Comparison of ENCODE assay signal across 9 cellular contexts in genomic region chr12:31875609-31875964, GRCh38.
A peak's percentile ranks its signal among the peaks of the same experiment; 100 is the strongest.
DNase-seq lines count a peak whose midpoint lies in the region; ATAC-seq, FAIRE-seq and TF ChIP-seq lines count a peak whose summit lies in the region.
"Had no signal": no experiment of that assay in that cellular context is flagged by ENCODE, and none has a peak within 500 bp of the region (broad histone marks: within the 10 kb centered on the region; RNA-seq: fewer than 3 reads in every experiment).

No MANE protein-coding gene starts in this region.

- H4K20me1 ChIP-seq in HCT116 (ENCODE audit: insufficient read depth) (no peaks in the 10 kb centered on the region), GM12878 (ENCODE audit: control insufficient read depth, insufficient read depth) (no peaks in the 10 kb centered on the region)

- no peaks in the 10 kb centered on the region for H3K27me3 Mint-ChIP-seq in CD4-positive, CD25-positive, alpha-beta regulatory T cell
- no peaks in the 10 kb centered on the region for H3K27me3 Mint-ChIP-seq in natural killer cell (ENCODE audit: low read depth in 2 of 2)

- no peaks in the 10 kb centered on the region for H3K9me2 ChIP-seq in HCT116 (ENCODE audit: insufficient read depth)

- no peaks in the 10 kb centered on the region for H3K27me3 ChIP-seq in CD4-positive, CD25-positive, alpha-beta regulatory T cell (ENCODE audit: control insufficient read depth, insufficient read depth, low read length)
- H3K27me3 ChIP-seq in HCT116 (ENCODE audit: insufficient read depth, low read length) (no peaks in the 10 kb centered on the region), GM12878 (replicated peaks in 1 of 2; ENCODE audit: control insufficient read depth in 2 of 2, insufficient read depth in 2 of 2, low read length in 1 of 2) (no peaks in the 10 kb centered on the region)

- TF ChIP-seq EP300 in GM12878 (IDR thresholded peaks at IDR 0.05; ENCODE audit: borderline replicate concordance in 1 of 2, control insufficient read depth in 1 of 2, low read depth in 2 of 2, low read length in 2 of 2) = no peak

- TF ChIP-seq RAD21 in HCT116 (IDR thresholded peaks at IDR 0.05; ENCODE audit: low read depth) = no peak
- no peak for TF ChIP-seq RAD21 in GM12878 (IDR thresholded peaks at IDR 0.05; ENCODE audit: insufficient read depth, low read depth, low read length)

- H3K9ac ChIP-seq in HCT116 (ENCODE audit: low read length) (no peak overlapping the region), GM12878 (ENCODE audit: control insufficient read depth, insufficient read depth, low read length) (no peak overlapping the region)

- intact Hi-C loops in HCT116 (cut with micrococcal nuclease) (no loop called here), GM12878 (cut with micrococcal nuclease; ENCODE audit: unreplicated experiment) (no loop called here), natural killer cell (cut with micrococcal nuclease) (loop anchor here (5.0 kb wide), 1 partner anchor 43 kb away; no protein-coding TSS in a partner anchor)

- H2AFZ ChIP-seq in HCT116 (ENCODE audit: low read depth, low read length, poor library complexity, severe bottlenecking) (peak overlapping the region; percentile 76), GM12878 (ENCODE audit: control insufficient read depth, low read depth, low read length) (peak overlapping the region; percentile 92)

- no peaks in the 10 kb centered on the region for H3K36me3 ChIP-seq in CD4-positive, CD25-positive, alpha-beta regulatory T cell (ENCODE audit: control insufficient read depth, insufficient read depth, low read length)
- H3K36me3 ChIP-seq in HCT116 (ENCODE audit: control insufficient read depth in 1 of 2, insufficient read depth in 2 of 2, low read length in 2 of 2) (no peaks in the 10 kb centered on the region), GM12878 (ENCODE audit: control insufficient read depth in 2 of 2, insufficient read depth in 2 of 2, low read length in 1 of 2) (no peaks in the 10 kb centered on the region)

- H3K4me3 Mint-ChIP-seq in CD4-positive, CD25-positive, alpha-beta regulatory T cell = peak overlapping the region in 3 of 4 donors; percentile 72 to 80 (median 80)
- H3K4me3 Mint-ChIP-seq in natural killer cell = no peak overlapping the region

- peaks cover 0 to 8% (median 2%) of the 10 kb centered on the region in 7 donors for H3K9me3 Mint-ChIP-seq in CD4-positive, CD25-positive, alpha-beta regulatory T cell
- no peaks in the 10 kb centered on the region for H3K9me3 Mint-ChIP-seq in natural killer cell

- BruUV-seq in HCT116 (replicated peaks; lab: Mats Ljungman, UMichigan) = no TSS peak
- BruUV-seq in GM12878 (replicated peaks; lab: Mats Ljungman, UMichigan) = no TSS peak

- H3K36me3 Mint-ChIP-seq in CD4-positive, CD25-positive, alpha-beta regulatory T cell = peaks cover 4% of the 10 kb centered on the region
- H3K36me3 Mint-ChIP-seq in natural killer cell = no peaks in the 10 kb centered on the region

- POLR2A ChIA-PET in HCT116 (lab: Charles Lee) (no interaction called here), GM12878 (lab: Charles Lee) (no interaction called here)

- RAD21 ChIA-PET in HCT116 (lab: Charles Lee; ENCODE audit: low non-redundant PET in 1 of 2, low total read pairs in 2 of 2, uncharacterized antibody in 2 of 2, unreplicated experiment in 2 of 2) = no interaction called here
- RAD21 ChIA-PET in GM12878 (lab: Charles Lee; ENCODE audit: unreplicated experiment) = interaction anchor here (1.0 to 1.3 kb wide), 2 partner anchors 62 to 64 kb away, joined by 5 to 6 read pairs; no protein-coding TSS in a partner anchor

- WGBS in GM12878 (ENCODE audit: insufficient coverage, insufficient replicate concordance, low lambda C conversion rate, missing lambda C conversion rate) = 79% methylated on average over 8 of the region's 8 CpGs

- no peaks in the 10 kb centered on the region for H3K9me3 ChIP-seq in CD4-positive, CD25-positive, alpha-beta regulatory T cell (ENCODE audit: control insufficient read depth in 2 of 2, low read length in 2 of 2)
- H3K9me3 ChIP-seq in HCT116 (ENCODE audit: control insufficient read depth in 1 of 2, insufficient read depth in 1 of 2, low read depth in 1 of 2, low read length in 2 of 2) (no peaks in the 10 kb centered on the region), GM12878 (replicated peaks; ENCODE audit: control insufficient read depth, insufficient read depth, low read length) (no peaks in the 10 kb centered on the region; the same call in 1 of the 3 replicates)

- H3K4me3 ChIP-seq in CD4-positive, CD25-positive, alpha-beta regulatory T cell (ENCODE audit: low read depth, low read length) = peak overlapping the region; percentile 55
- H3K4me3 ChIP-seq in HCT116 (replicated peaks in 1 of 2; ENCODE audit: low read depth in 1 of 2, low read length in 2 of 2) (no peak overlapping the region), GM12878 (no peak overlapping the region)

- H3K27ac ChIP-seq in CD4-positive, CD25-positive, alpha-beta regulatory T cell (ENCODE audit: insufficient read depth, low read length, poor library complexity, severe bottlenecking) = peak overlapping the region; percentile 82
- H3K27ac ChIP-seq in HCT116 (ENCODE audit: low read depth, low read length) = no peak overlapping the region
- peak overlapping the region; percentile 76 for H3K27ac ChIP-seq in GM12878 (ENCODE audit: control insufficient read depth, insufficient read depth)

- TF ChIP-seq CTCF in HCT116 (IDR thresholded peaks at IDR 0.05 in 2 of 3, conservative IDR thresholded peaks at IDR 0.05 in 1 of 3; ENCODE audit: borderline replicate concordance in 1 of 3, insufficient read depth in 1 of 3, low read depth in 2 of 3, low read length in 2 of 3) (no peak), GM12878 (IDR thresholded peaks at IDR 0.05 in 2 of 3, conservative IDR thresholded peaks at IDR 0.05 in 1 of 3; ENCODE audit: control insufficient read depth in 2 of 3, extremely low read depth in 1 of 3, insufficient read depth in 1 of 3, low read depth in 3 of 3, low read length in 3 of 3) (no peak), natural killer cell (IDR thresholded peaks at IDR 0.05) (no peak)

- DNase-seq in CD4-positive, CD25-positive, alpha-beta regulatory T cell = no peak
- DNase-seq in HCT116 (ENCODE audit: low read depth, low spot score) (no peak), GM12878 (ENCODE audit: low read depth, low spot score) (no peak), natural killer cell (no peak), Kasumi-1 (lab: John Stamatoyannopoulos, UW) (no peak), COLO668 (lab: John Stamatoyannopoulos, UW; ENCODE audit: unreplicated experiment) (no peak)
- DNase-seq: NCI-H2107, small intestine had no signal

- ATAC-seq in CD4-positive, CD25-positive, alpha-beta regulatory T cell (ENCODE audit: low read depth in 2 of 2) = no peak
- ATAC-seq in HCT116 = no peak
- no peak for ATAC-seq in GM12878
- ATAC-seq in natural killer cell = no peak
- ATAC-seq in HG03378 (IDR thresholded peaks at IDR 0.05; ENCODE audit: unreplicated experiment) = no peak

- no peak for FAIRE-seq in GM12878 (lab: Jason Lieb, UNC)
- FAIRE-seq: small intestine had no signal

- H3K79me2 ChIP-seq in HCT116 (ENCODE audit: insufficient read depth, low read length) (no peaks in the 10 kb centered on the region), GM12878 (ENCODE audit: control insufficient read depth, insufficient read depth, low read length) (no peaks in the 10 kb centered on the region)

- TF ChIP-seq POLR2A in HCT116 (IDR thresholded peaks at IDR 0.05; ENCODE audit: borderline replicate concordance, extremely low read depth, insufficient read depth, insufficient read length) = no peak
- TF ChIP-seq POLR2A in GM12878 (IDR thresholded peaks at IDR 0.05; ENCODE audit: low read depth, low read length) = no peak

- H3K4me2 ChIP-seq in HCT116 (ENCODE audit: low read length) = no peak overlapping the region
- peak overlapping the region; percentile 34 for H3K4me2 ChIP-seq in GM12878 (ENCODE audit: control insufficient read depth, insufficient read depth)

- H3K4me1 Mint-ChIP-seq in CD4-positive, CD25-positive, alpha-beta regulatory T cell = peaks cover 19 to 57% (median 46%) of the 10 kb centered on the region in 4 donors
- peaks cover 45 to 49% of the 10 kb centered on the region in 2 donors for H3K4me1 Mint-ChIP-seq in natural killer cell

- in situ Hi-C loops in GM12878 (cut with MboI) = no loop called here

- SMC1A ChIA-PET in GM12878 (lab: Charles Lee; ENCODE audit: uncharacterized antibody, unreplicated experiment) = interaction anchor here (0.6 to 1.5 kb wide), 4 partner anchors 25 to 245 kb away, joined by 3 to 4 read pairs (median 4); no protein-coding TSS in a partner anchor

- peaks cover 17% of the 10 kb centered on the region for H3K4me1 ChIP-seq in CD4-positive, CD25-positive, alpha-beta regulatory T cell (ENCODE audit: control insufficient read depth, insufficient read depth, low read length, poor library complexity, severe bottlenecking)
- H3K4me1 ChIP-seq in HCT116 (ENCODE audit: control insufficient read depth in 1 of 2, insufficient read depth in 2 of 2, low read length in 2 of 2) = peaks cover 0 to 5% of the 10 kb centered on the region in 2 experiments; a peak in 2 of 4 replicates
- peaks cover 10% of the 10 kb centered on the region for H3K4me1 ChIP-seq in GM12878 (ENCODE audit: control insufficient read depth, insufficient read depth, low read length)

- H3K27ac Mint-ChIP-seq in CD4-positive, CD25-positive, alpha-beta regulatory T cell = peak overlapping the region; percentile 97 to 99 (median 97)
- H3K27ac Mint-ChIP-seq in natural killer cell = peak overlapping the region; percentile 91 to 96

- CTCF ChIA-PET in HCT116 (lab: Charles Lee) = no interaction called here
- CTCF ChIA-PET in GM12878 (lab: Yijun Ruan, JAX) = no interaction called here

TF ChIP-seq in HCT116, 20 proteins besides CTCF, POLR2A, EP300 and RAD21 (continues in another document):
- TF ChIP-seq FOSL1 (IDR thresholded peaks at IDR 0.05; ENCODE audit: low read depth) = no peak
- TF ChIP-seq ATF3 (IDR thresholded peaks at IDR 0.05) = no peak

TF ChIP-seq in GM12878, 131 proteins besides CTCF, POLR2A, EP300 and RAD21:
- TF ChIP-seq STAT3 (IDR thresholded peaks at IDR 0.05; ENCODE audit: low read depth, low read length) = no peak
- TF ChIP-seq YY1 (IDR thresholded peaks at IDR 0.05; ENCODE audit: low read depth, low read length) = peak; percentile 84
- no peak for TF ChIP-seq EGR1 (IDR thresholded peaks at IDR 0.05; ENCODE audit: borderline replicate concordance in 1 of 2, low read depth in 2 of 2, low read length in 2 of 2)
- TF ChIP-seq MXI1 (IDR thresholded peaks at IDR 0.05; ENCODE audit: low read depth, low read length) = no peak
- TF ChIP-seq NRF1 (conservative IDR thresholded peaks at IDR 0.05; ENCODE audit: low read depth, low read length) = no peak
- no peak for TF ChIP-seq EED (IDR thresholded peaks at IDR 0.05; ENCODE audit: low read depth)
- TF ChIP-seq CREB1 (IDR thresholded peaks at IDR 0.05; ENCODE audit: low read depth) = no peak
